14 cellular contexts compared by ENCODE assay signal in the genomic region with DNA sequence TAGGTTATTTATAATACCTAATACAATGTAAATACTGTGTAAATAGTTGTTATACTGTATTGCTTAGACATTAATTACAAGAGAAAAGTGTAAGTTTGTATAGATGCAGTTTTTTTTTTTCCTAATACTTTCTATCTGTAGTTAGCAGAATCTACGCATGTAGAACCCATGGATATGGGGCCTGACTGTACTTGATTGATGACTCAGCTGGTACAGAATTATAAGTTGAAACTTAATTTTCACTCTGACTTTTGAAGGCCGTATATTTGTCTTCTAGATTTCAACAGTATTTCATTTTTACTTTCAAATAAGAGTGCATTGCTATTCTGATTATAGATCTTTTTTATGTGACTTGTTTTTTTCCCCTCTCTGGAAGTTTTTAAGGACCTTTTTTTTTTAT. TPM values are rescaled to one million over a fixed set of nuclear protein-coding genes. Genes with fewer than 3 reads are reported as not detected.
DNase-seq lines count a peak whose midpoint lies in the region; ATAC-seq and TF ChIP-seq lines count a peak whose summit lies in the region.
"Had no signal": no experiment of that assay in that cellular context is flagged by ENCODE, and none has a peak within 500 bp of the region (broad histone marks: within the 10 kb centered on the region; RNA-seq: fewer than 3 reads in every experiment).

No MANE protein-coding gene starts in this region.

- H3K27ac ChIP-seq in RWPE2 (ENCODE audit: poor library complexity, severe bottlenecking): no peak overlapping the region

- H3K27ac Mint-ChIP-seq in activated naive CD4-positive, alpha-beta T cell treated with anti-CD3 and anti-CD28 coated beads for 36 hours: peak overlapping the region; percentile 68
- H3K27ac Mint-ChIP-seq in activated naive CD8-positive, alpha-beta T cell treated with anti-CD3 and anti-CD28 coated beads, Interleukin-2, amount 50 U/mL, for 24 hours: no peak overlapping the region
- peak overlapping the region; percentile 29 for H3K27ac Mint-ChIP-seq in progenitor cell of endocrine pancreas
- H3K27ac Mint-ChIP-seq: H9, IgD-negative memory B cell had no signal

- intact Hi-C loops in activated naive CD4-positive, alpha-beta T cell treated with anti-CD3 and anti-CD28 coated beads for 36 hours (cut with micrococcal nuclease): loop anchor here (1.0 to 2.0 kb wide), 2 partner anchors 31 to 66 kb away; a partner anchor contains a TSS
- intact Hi-C loops in sciatic nerve (cut with DNase I): no loop called here

- peaks cover 54% of the 10 kb centered on the region for H3K36me3 ChIP-seq in RWPE2 (ENCODE audit: low read depth)

- H3K36me3 Mint-ChIP-seq in activated naive CD4-positive, alpha-beta T cell treated with anti-CD3 and anti-CD28 coated beads for 36 hours (ENCODE audit: low read depth): peaks cover 34% of the 10 kb centered on the region
- peaks cover 48% of the 10 kb centered on the region for H3K36me3 Mint-ChIP-seq in activated naive CD8-positive, alpha-beta T cell treated with anti-CD3 and anti-CD28 coated beads, Interleukin-2, amount 50 U/mL, for 24 hours (ENCODE audit: low read depth)
- peaks cover 18% of the 10 kb centered on the region for H3K36me3 Mint-ChIP-seq in progenitor cell of endocrine pancreas (ENCODE audit: insufficient read depth)

- H3K27me3 ChIP-seq in RWPE2 (ENCODE audit: insufficient read depth, poor library complexity, severe bottlenecking): no peaks in the 10 kb centered on the region

- no peak for TF ChIP-seq CTCF in RWPE2 (IDR thresholded peaks at IDR 0.05; ENCODE audit: poor library complexity, severe bottlenecking)
- no peak for TF ChIP-seq CTCF in progenitor cell of endocrine pancreas (IDR thresholded peaks at IDR 0.05; ENCODE audit: unreplicated experiment)

- no peaks in the 10 kb centered on the region for H3K27me3 Mint-ChIP-seq in activated naive CD4-positive, alpha-beta T cell treated with anti-CD3 and anti-CD28 coated beads for 36 hours (ENCODE audit: low read depth)
- no peaks in the 10 kb centered on the region for H3K27me3 Mint-ChIP-seq in activated naive CD8-positive, alpha-beta T cell treated with anti-CD3 and anti-CD28 coated beads, Interleukin-2, amount 50 U/mL, for 24 hours
- no peaks in the 10 kb centered on the region for H3K27me3 Mint-ChIP-seq in progenitor cell of endocrine pancreas
- H3K27me3 Mint-ChIP-seq: IgD-negative memory B cell had no signal

- H3K9me3 ChIP-seq in RWPE2 (ENCODE audit: severe bottlenecking): no peaks in the 10 kb centered on the region

- no peak overlapping the region for H3K4me3 ChIP-seq in RWPE2 (ENCODE audit: severe bottlenecking)

- no peak overlapping the region for H3K4me3 Mint-ChIP-seq in activated naive CD4-positive, alpha-beta T cell treated with anti-CD3 and anti-CD28 coated beads for 36 hours
- no peak overlapping the region for H3K4me3 Mint-ChIP-seq in activated naive CD8-positive, alpha-beta T cell treated with anti-CD3 and anti-CD28 coated beads, Interleukin-2, amount 50 U/mL, for 24 hours
- H3K4me3 Mint-ChIP-seq in progenitor cell of endocrine pancreas (ENCODE audit: low read depth): no peak overlapping the region
- H3K4me3 Mint-ChIP-seq: H9 had no signal

- CTCF ChIA-PET in activated naive CD4-positive, alpha-beta T cell treated with anti-CD3 and anti-CD28 coated beads for 36 hours (lab: Charles Lee): interaction anchor here (0.7 to 1.0 kb wide), 2 partner anchors 36 to 37 kb away, joined by 3 to 4 read pairs; no protein-coding TSS in a partner anchor

- peaks cover 53% of the 10 kb centered on the region for H3K4me1 Mint-ChIP-seq in activated naive CD4-positive, alpha-beta T cell treated with anti-CD3 and anti-CD28 coated beads for 36 hours (ENCODE audit: low read depth)
- peaks cover 43% of the 10 kb centered on the region for H3K4me1 Mint-ChIP-seq in activated naive CD8-positive, alpha-beta T cell treated with anti-CD3 and anti-CD28 coated beads, Interleukin-2, amount 50 U/mL, for 24 hours
- H3K4me1 Mint-ChIP-seq in progenitor cell of endocrine pancreas (ENCODE audit: low read depth): peaks cover 3% of the 10 kb centered on the region

- ATAC-seq in RWPE2 (ENCODE audit: low read depth): peak; percentile 45; the same call in 1 of the 3 replicates
- ATAC-seq in activated naive CD8-positive, alpha-beta T cell treated with anti-CD3 and anti-CD28 coated beads, Interleukin-2, amount 50 U/mL, for 24 hours: peak; percentile 28
- ATAC-seq in sciatic nerve: no peak
- ATAC-seq: Right ventricle myocardium inferior had no signal

- H3K4me1 ChIP-seq in RWPE2 (ENCODE audit: insufficient read depth, poor library complexity, severe bottlenecking): peaks cover 13% of the 10 kb centered on the region

- H3K9me3 Mint-ChIP-seq in activated naive CD4-positive, alpha-beta T cell treated with anti-CD3 and anti-CD28 coated beads for 36 hours: no peaks in the 10 kb centered on the region
- H3K9me3 Mint-ChIP-seq in activated naive CD8-positive, alpha-beta T cell treated with anti-CD3 and anti-CD28 coated beads, Interleukin-2, amount 50 U/mL, for 24 hours: no peaks in the 10 kb centered on the region
- H3K9me3 Mint-ChIP-seq in progenitor cell of endocrine pancreas (ENCODE audit: low read depth): no peaks in the 10 kb centered on the region

- DNase-seq in activated naive CD4-positive, alpha-beta T cell treated with anti-CD3 and anti-CD28 coated beads for 36 hours: no peak
- no peak for DNase-seq in activated naive CD4-positive, alpha-beta T cell treated with Interleukin-2 at 50 U/mL for 16 hours
- no peak for DNase-seq in RWPE2 (ENCODE audit: low spot score)
- DNase-seq in activated naive CD8-positive, alpha-beta T cell treated with anti-CD3 and anti-CD28 coated beads, Interleukin-2, amount 50 U/mL, for 24 hours: no peak
- no peak for DNase-seq in progenitor cell of endocrine pancreas (ENCODE audit: low spot score, unreplicated experiment)
- DNase-seq in sciatic nerve (ENCODE audit: low spot score): no peak
- DNase-seq in amygdala (lab: John Stamatoyannopoulos, UW): no peak
- DNase-seq: DMS53, H9, NCI-H187, NCI-H226, NCI-H524 treated with DMSO at 0.1 percent for 48 hours had no signal

RNA-seq across cellular contexts. Expression of a gene that starts 30.8 kb away (rescaled TPM):
- total RNA-seq in activated naive CD4-positive, alpha-beta T cell treated with anti-CD3 and anti-CD28 coated beads for 36 hours: 10 to 100 TPM; 43.4 to 44.2 TPM
- total RNA-seq in progenitor cell of endocrine pancreas (47.4 and 52.0 TPM in 2 replicates), sciatic nerve (36.5 TPM)

RNA-seq across cellular contexts. Expression of a gene that starts 31.7 kb away (rescaled TPM):
- 10 to 100 TPM; 91.5 to 94.0 TPM for total RNA-seq in activated naive CD4-positive, alpha-beta T cell treated with anti-CD3 and anti-CD28 coated beads for 36 hours
- total RNA-seq in progenitor cell of endocrine pancreas (52.8 and 53.9 TPM in 2 replicates), sciatic nerve (41.9 TPM)

RNA-seq across cellular contexts. Expression of a gene that starts 53.0 kb away (rescaled TPM):
- total RNA-seq in activated naive CD4-positive, alpha-beta T cell treated with anti-CD3 and anti-CD28 coated beads for 36 hours: not detected
- total RNA-seq in progenitor cell of endocrine pancreas (0.22 TPM in 1 of 2 replicates, not detected in the other), sciatic nerve (1.4 TPM)
